Comparison of ENCODE assay signal across 1 cellular context in the genomic region with DNA sequence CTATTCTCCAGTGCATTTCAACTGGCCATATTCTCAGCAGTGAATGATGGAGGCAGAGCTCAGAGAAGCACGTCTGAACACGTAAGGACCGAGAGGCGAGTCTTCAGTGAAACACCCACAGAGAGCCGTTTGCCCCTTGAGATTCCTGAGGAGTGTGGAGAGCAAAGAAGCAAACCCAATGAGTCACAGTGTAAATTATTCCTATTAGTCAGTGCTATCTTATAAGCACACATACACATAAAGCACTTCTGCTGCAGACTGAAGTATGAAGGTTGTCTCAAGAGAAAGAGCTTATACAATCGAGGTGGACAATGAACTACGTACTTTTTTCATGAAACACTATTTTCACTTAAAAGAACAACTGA.
A peak's percentile ranks its signal among the peaks of the same experiment; 100 is the strongest.
TF ChIP-seq lines count a peak whose summit lies in the region.

No MANE protein-coding gene starts in this region.

TF ChIP-seq in IMR-90, 13 proteins besides CTCF, POLR2A, EP300 and RAD21:
- TF ChIP-seq USF2 (IDR thresholded peaks at IDR 0.05; ENCODE audit: low read depth, low read length) (no peak), MXI1 (IDR thresholded peaks at IDR 0.05; ENCODE audit: borderline replicate concordance, low read depth, low read length) (no peak), MAFK (IDR thresholded peaks at IDR 0.05; ENCODE audit: low read depth, low read length) (no peak), MAZ (IDR thresholded peaks at IDR 0.05; ENCODE audit: borderline replicate concordance, low read depth, low read length) (peak; percentile 83), CEBPB (IDR thresholded peaks at IDR 0.05; ENCODE audit: low read depth, low read length) (no peak), NFE2L2 (IDR thresholded peaks at IDR 0.05; ENCODE audit: low read depth, low read length) (no peak), RFX5 (IDR thresholded peaks at IDR 0.05; ENCODE audit: low read depth, low read length) (no peak; the same call in 1 of the 2 replicates), FOS (IDR thresholded peaks at IDR 0.05; ENCODE audit: low read depth, low read length) (peak; percentile 92), RCOR1 (IDR thresholded peaks at IDR 0.05; ENCODE audit: insufficient replicate concordance, low read length) (peak; percentile 51), SMC3 (IDR thresholded peaks at IDR 0.05; ENCODE audit: low read depth, low read length) (no peak), CHD1 (IDR thresholded peaks at IDR 0.05; ENCODE audit: low read depth, low read length) (no peak), BHLHE40 (IDR thresholded peaks at IDR 0.05; ENCODE audit: low read depth, low read length) (0 out of 2 replicates have a peak, but pooled peaks have one; percentile 25)
- TF ChIP-seq, protein P1, sequence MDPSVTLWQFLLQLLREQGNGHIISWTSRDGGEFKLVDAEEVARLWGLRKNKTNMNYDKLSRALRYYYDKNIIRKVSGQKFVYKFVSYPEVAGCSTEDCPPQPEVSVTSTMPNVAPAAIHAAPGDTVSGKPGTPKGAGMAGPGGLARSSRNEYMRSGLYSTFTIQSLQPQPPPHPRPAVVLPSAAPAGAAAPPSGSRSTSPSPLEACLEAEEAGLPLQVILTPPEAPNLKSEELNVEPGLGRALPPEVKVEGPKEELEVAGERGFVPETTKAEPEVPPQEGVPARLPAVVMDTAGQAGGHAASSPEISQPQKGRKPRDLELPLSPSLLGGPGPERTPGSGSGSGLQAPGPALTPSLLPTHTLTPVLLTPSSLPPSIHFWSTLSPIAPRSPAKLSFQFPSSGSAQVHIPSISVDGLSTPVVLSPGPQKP (IDR thresholded peaks at IDR 0.05; ENCODE audit: borderline replicate concordance, low read depth, low read length), result no peak
